In the genomic region with DNA sequence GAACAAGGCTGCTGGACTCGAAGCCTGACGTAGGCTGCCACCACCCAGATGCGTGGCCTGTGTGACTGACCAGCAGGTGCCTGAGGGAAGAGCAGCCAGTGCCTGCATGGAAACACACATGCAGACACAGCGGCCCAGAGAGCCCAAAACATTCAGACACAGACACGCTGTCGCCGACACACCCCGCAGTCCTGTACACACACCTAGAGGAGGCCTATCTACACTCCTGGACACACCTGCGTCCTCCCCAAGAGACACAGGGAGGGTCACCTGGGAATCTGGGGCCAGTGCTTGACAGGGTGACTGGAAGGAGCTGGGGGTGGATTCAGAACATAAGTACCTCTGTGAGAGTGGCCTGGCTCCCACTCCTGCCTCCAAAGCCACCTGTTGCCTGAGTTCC, we compare ENCODE assay signal across 11 cellular contexts. TPM values are rescaled to one million over a fixed set of nuclear protein-coding genes. Genes with fewer than 3 reads are reported as not detected.
A peak's percentile ranks its signal among the peaks of the same experiment; 100 is the strongest.
DNase-seq lines count a peak whose midpoint lies in the region; ATAC-seq and TF ChIP-seq lines count a peak whose summit lies in the region.
"Had no signal": no experiment of that assay in that cellular context is flagged by ENCODE, and none has a peak within 500 bp of the region (broad histone marks: within the 10 kb centered on the region; RNA-seq: fewer than 3 reads in every experiment).

No MANE protein-coding gene starts in this region.

- no peak for ATAC-seq in central memory CD8-positive, alpha-beta T cell (replicated peaks; ENCODE audit: extremely low read depth, poor library complexity, severe bottlenecking)
- ATAC-seq in HG03139 (IDR thresholded peaks at IDR 0.05; ENCODE audit: unreplicated experiment) (no peak), GM18858 (IDR thresholded peaks at IDR 0.05; ENCODE audit: unreplicated experiment) (no peak)

- TF ChIP-seq CTCF in DOHH2 (IDR thresholded peaks at IDR 0.05; ENCODE audit: low read depth, low read length, poor library complexity, severe bottlenecking) = no peak
- TF ChIP-seq CTCF in osteoblast (IDR thresholded peaks at IDR 0.05; ENCODE audit: extremely low read depth, low read depth, low read length) = no peak

- H3K4me1 ChIP-seq in DOHH2 (ENCODE audit: control insufficient read depth, low read length) = peaks cover 76% of the 10 kb centered on the region
- peaks cover 36% of the 10 kb centered on the region for H3K4me1 ChIP-seq in osteoblast (ENCODE audit: insufficient read depth, low read length)

- H3K9me3 Mint-ChIP-seq in central memory CD8-positive, alpha-beta T cell = no peaks in the 10 kb centered on the region

- H2AFZ ChIP-seq in osteoblast (ENCODE audit: low read length) = no peak overlapping the region

- H3K79me2 ChIP-seq in DOHH2 (ENCODE audit: control insufficient read depth, low read length) (peaks cover 65% of the 10 kb centered on the region), osteoblast (ENCODE audit: insufficient read depth, low read length) (no peaks in the 10 kb centered on the region)

- peak overlapping the region; percentile 98 for H3K4me2 ChIP-seq in DOHH2 (ENCODE audit: low read length)
- H3K4me2 ChIP-seq in osteoblast (ENCODE audit: insufficient read depth, low read length) = no peak overlapping the region

- H3K36me3 ChIP-seq in DOHH2 (ENCODE audit: control insufficient read depth, low read length) (peaks cover 51% of the 10 kb centered on the region), KOPT-K1 (ENCODE audit: insufficient read depth, low read length) (peaks cover 27% of the 10 kb centered on the region), osteoblast (ENCODE audit: insufficient read depth, low read length) (no peaks in the 10 kb centered on the region), H7 (replicated peaks; ENCODE audit: control insufficient read depth, insufficient read depth, low read length) (peaks cover 7% of the 10 kb centered on the region)

- no peaks in the 10 kb centered on the region for H3K9me2 ChIP-seq in DOHH2 (replicated peaks; ENCODE audit: control insufficient read depth, low read length)

- DNase-seq in central memory CD8-positive, alpha-beta T cell (ENCODE audit: low spot score in 2 of 2) = no peak
- DNase-seq in osteoblast (ENCODE audit: insufficient read length, low spot score, missing footprints) (peak; percentile 71), H7 (no peak)
- DNase-seq in stimulated activated CD4-positive, alpha-beta T cell treated with anti-CD3 and anti-CD28 coated beads, Interleukin-4, amount 100 ng/mL, for 4 hours = no peak
- DNase-seq: activated effector memory CD4-positive, alpha-beta T cell treated with Interleukin-2 at 50 U/mL for 16 hours; NCI-H1105; T-helper 9 cell had no signal

- H3K4me3 Mint-ChIP-seq in central memory CD8-positive, alpha-beta T cell = peak overlapping the region; percentile 85

- peaks cover 80% of the 10 kb centered on the region for H3K4me1 Mint-ChIP-seq in central memory CD8-positive, alpha-beta T cell

- H3K4me3 ChIP-seq in DOHH2 (ENCODE audit: low read length) (peak overlapping the region; percentile 78), osteoblast (ENCODE audit: insufficient read depth, low read length) (no peak overlapping the region), H7 (ENCODE audit: insufficient read depth, low read depth, low read length) (no peak overlapping the region)

- H3K36me3 Mint-ChIP-seq in central memory CD8-positive, alpha-beta T cell (ENCODE audit: insufficient read depth) = peaks cover 58% of the 10 kb centered on the region

- peaks cover 80% of the 10 kb centered on the region for H3F3A ChIP-seq in DOHH2 (ENCODE audit: control insufficient read depth, insufficient read depth)

- peak overlapping the region; percentile 91 for H3K27ac Mint-ChIP-seq in central memory CD8-positive, alpha-beta T cell (ENCODE audit: low read depth)

- H3K27me3 ChIP-seq in DOHH2 (ENCODE audit: control insufficient read depth, low read length) (peaks cover 8% of the 10 kb centered on the region), osteoblast (ENCODE audit: insufficient read depth, low read length) (no peaks in the 10 kb centered on the region), H7 (ENCODE audit: control insufficient read depth, insufficient read depth, low read length) (no peaks in the 10 kb centered on the region)

- H3K27me3 Mint-ChIP-seq in central memory CD8-positive, alpha-beta T cell = no peaks in the 10 kb centered on the region

- peaks cover 9% of the 10 kb centered on the region; the same call in 1 of the 2 replicates for H4K20me1 ChIP-seq in DOHH2 (ENCODE audit: control insufficient read depth, insufficient read depth, low read depth, low read length)
- H4K20me1 ChIP-seq in osteoblast (ENCODE audit: insufficient read depth, low read length) = no peaks in the 10 kb centered on the region

- H3K9me3 ChIP-seq in DOHH2 (ENCODE audit: control insufficient read depth, insufficient read depth, low read length) (no peaks in the 10 kb centered on the region), KOPT-K1 (ENCODE audit: insufficient read depth, low read length, poor library complexity, severe bottlenecking) (peaks cover 17% of the 10 kb centered on the region), osteoblast (ENCODE audit: low read depth, low read length) (no peaks in the 10 kb centered on the region)

- H3K27ac ChIP-seq in DOHH2 (ENCODE audit: low read depth, low read length) (peak overlapping the region; percentile 100), KOPT-K1 (ENCODE audit: low read depth, low read length, poor library complexity, severe bottlenecking) (peak overlapping the region; percentile 99), osteoblast (ENCODE audit: low read depth, low read length) (no peak overlapping the region)

RNA-seq across cellular contexts. Expression of gene TSPOAP1, which starts 6.1 kb away (rescaled TPM):
- 3.8 and 4.3 TPM in 2 replicates for total RNA-seq in osteoblast
- 4.2 and 11.6 TPM in 2 replicates for total RNA-seq in H7 (2014; rRNA removed; shearing (Covaris generic))

RNA-seq across cellular contexts. Expression of gene SUPT4H1, which starts 17.3 kb away (rescaled TPM):
- 49.9 and 60.7 TPM in 2 replicates for total RNA-seq in osteoblast
- total RNA-seq in H7 (2014; rRNA removed; shearing (Covaris generic)) = 88.8 and 91.6 TPM in 2 replicates

RNA-seq across cellular contexts. Expression of gene MPO, which starts 53.9 kb away (rescaled TPM):
- total RNA-seq in osteoblast = under 0.01 TPM in 1 of 2 replicates, not detected in the other
- not detected in 2 replicates for total RNA-seq in H7 (2014; rRNA removed; shearing (Covaris generic))
